9 cellular contexts compared by ENCODE assay signal in genomic region chr7:51647931-51648351, GRCh38.
DNase-seq lines count a peak whose midpoint lies in the region; ATAC-seq, FAIRE-seq and TF ChIP-seq lines count a peak whose summit lies in the region.
"Had no signal": no experiment of that assay in that cellular context is flagged by ENCODE, and none has a peak within 500 bp of the region (broad histone marks: within the 10 kb centered on the region; RNA-seq: fewer than 3 reads in every experiment).

No MANE protein-coding gene starts in this region.

- H4K20me1 ChIP-seq in neural cell (ENCODE audit: insufficient read depth), result no peaks in the 10 kb centered on the region

- peak; percentile 38 for TF ChIP-seq EP300 in neural cell (conservative IDR thresholded peaks at IDR 0.05; ENCODE audit: poor library complexity, severe bottlenecking)

- H3K9me2 ChIP-seq in neural cell (ENCODE audit: insufficient read depth, low read length), result no peaks in the 10 kb centered on the region

- TF ChIP-seq CTCF in D721Med (IDR thresholded peaks at IDR 0.05; ENCODE audit: insufficient read depth, missing control alignments), result no peak
- no peak for TF ChIP-seq CTCF in neural cell (IDR thresholded peaks at IDR 0.05; ENCODE audit: poor library complexity, severe bottlenecking)
- TF ChIP-seq CTCF in upper lobe of right lung (IDR thresholded peaks at IDR 0.05), result no peak

- no peak overlapping the region for H3K4me2 ChIP-seq in neural cell (ENCODE audit: low read length)

- H3K9ac ChIP-seq in neural cell (ENCODE audit: low read length), result peak overlapping the region; percentile 22

- no peak for TF ChIP-seq RAD21 in neural cell (conservative IDR thresholded peaks at IDR 0.05)

- no peaks in the 10 kb centered on the region for H3K36me3 ChIP-seq in neural cell (ENCODE audit: insufficient read depth, low read length)
- no peaks in the 10 kb centered on the region for H3K36me3 ChIP-seq in upper lobe of right lung

- H3K9me3 ChIP-seq in neural cell (ENCODE audit: low read length) (no peaks in the 10 kb centered on the region), upper lobe of right lung (no peaks in the 10 kb centered on the region)

- FAIRE-seq in D721Med (lab: Jason Lieb, UNC), result peak; percentile 98

- DNase-seq in D721Med (ENCODE audit: insufficient read length, low spot score) (peak; percentile 37), NCI-H345 treated with DMSO at 0.1 percent for 48 hours (lab: John Stamatoyannopoulos, UW; ENCODE audit: unreplicated experiment) (peak; percentile 33), upper lobe of right lung (no peak), NCI-H2196 treated with DMSO at 0.1 percent for 48 hours (lab: John Stamatoyannopoulos, UW; ENCODE audit: unreplicated experiment) (no peak), epidermal melanocyte (ENCODE audit: insufficient read length, low spot score) (no peak)
- DNase-seq in activated CD4-positive, alpha-beta T cell treated with anti-CD3 and anti-CD28 coated beads, Interleukin-2, amount 50 U/mL, for 48 hours, result no peak
- DNase-seq: activated naive CD4-positive, alpha-beta T cell had no signal

- H3K27me3 ChIP-seq in neural cell (ENCODE audit: insufficient read depth, low read depth, low read length) (no peaks in the 10 kb centered on the region), upper lobe of right lung (no peaks in the 10 kb centered on the region)

- no peak for ATAC-seq in upper lobe of right lung

- H3K27ac ChIP-seq in cingulate gyrus (ENCODE audit: low read depth, low read length) (peak overlapping the region; percentile 66), neural cell (ENCODE audit: low read length) (peak overlapping the region; percentile 58), upper lobe of right lung (no peak overlapping the region)

- intact Hi-C loops in upper lobe of right lung (cut with DNase I), result no loop called here

- H3K4me1 ChIP-seq in upper lobe of right lung, result no peaks in the 10 kb centered on the region

- no peaks in the 10 kb centered on the region for H3K79me2 ChIP-seq in neural cell (replicated peaks; ENCODE audit: insufficient read depth, low read length)

- H3F3A ChIP-seq in neural cell (ENCODE audit: insufficient read depth, low read length, poor library complexity, severe bottlenecking), result no peaks in the 10 kb centered on the region

- H2AFZ ChIP-seq in neural cell (ENCODE audit: low read depth, low read length), result peak overlapping the region; percentile 53

- H3K4me3 ChIP-seq in neural cell (ENCODE audit: low read length) (peak overlapping the region; percentile 8), upper lobe of right lung (no peak overlapping the region)

TF ChIP-seq in neural cell, 6 proteins besides CTCF, POLR2A, EP300 and RAD21:
- peak; percentile 38 for TF ChIP-seq POLR2AphosphoS5 (IDR thresholded peaks at IDR 0.05)
- TF ChIP-seq MXI1 (conservative IDR thresholded peaks at IDR 0.05; ENCODE audit: poor library complexity, severe bottlenecking), result no peak
- TF ChIP-seq EZH2 (IDR thresholded peaks at IDR 0.05; ENCODE audit: borderline replicate concordance, insufficient read depth, low read length, poor library complexity, severe bottlenecking), result no peak
- TF ChIP-seq SMC3 (conservative IDR thresholded peaks at IDR 0.05; ENCODE audit: poor library complexity), result no peak
- TF ChIP-seq, protein P1, sequence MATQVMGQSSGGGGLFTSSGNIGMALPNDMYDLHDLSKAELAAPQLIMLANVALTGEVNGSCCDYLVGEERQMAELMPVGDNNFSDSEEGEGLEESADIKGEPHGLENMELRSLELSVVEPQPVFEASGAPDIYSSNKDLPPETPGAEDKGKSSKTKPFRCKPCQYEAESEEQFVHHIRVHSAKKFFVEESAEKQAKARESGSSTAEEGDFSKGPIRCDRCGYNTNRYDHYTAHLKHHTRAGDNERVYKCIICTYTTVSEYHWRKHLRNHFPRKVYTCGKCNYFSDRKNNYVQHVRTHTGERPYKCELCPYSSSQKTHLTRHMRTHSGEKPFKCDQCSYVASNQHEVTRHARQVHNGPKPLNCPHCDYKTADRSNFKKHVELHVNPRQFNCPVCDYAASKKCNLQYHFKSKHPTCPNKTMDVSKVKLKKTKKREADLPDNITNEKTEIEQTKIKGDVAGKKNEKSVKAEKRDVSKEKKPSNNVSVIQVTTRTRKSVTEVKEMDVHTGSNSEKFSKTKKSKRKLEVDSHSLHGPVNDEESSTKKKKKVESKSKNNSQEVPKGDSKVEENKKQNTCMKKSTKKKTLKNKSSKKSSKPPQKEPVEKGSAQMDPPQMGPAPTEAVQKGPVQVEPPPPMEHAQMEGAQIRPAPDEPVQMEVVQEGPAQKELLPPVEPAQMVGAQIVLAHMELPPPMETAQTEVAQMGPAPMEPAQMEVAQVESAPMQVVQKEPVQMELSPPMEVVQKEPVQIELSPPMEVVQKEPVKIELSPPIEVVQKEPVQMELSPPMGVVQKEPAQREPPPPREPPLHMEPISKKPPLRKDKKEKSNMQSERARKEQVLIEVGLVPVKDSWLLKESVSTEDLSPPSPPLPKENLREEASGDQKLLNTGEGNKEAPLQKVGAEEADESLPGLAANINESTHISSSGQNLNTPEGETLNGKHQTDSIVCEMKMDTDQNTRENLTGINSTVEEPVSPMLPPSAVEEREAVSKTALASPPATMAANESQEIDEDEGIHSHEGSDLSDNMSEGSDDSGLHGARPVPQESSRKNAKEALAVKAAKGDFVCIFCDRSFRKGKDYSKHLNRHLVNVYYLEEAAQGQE (IDR thresholded peaks at IDR 0.05; ENCODE audit: borderline replicate concordance), result no peak

Comparison
In these comparisons a context has a peak if more than half of its experiments do, and no peak if none do; other contexts are left out.
1. DNase-seq: peak in D721Med (single experiment) and NCI-H345 treated with DMSO at 0.1 percent for 48 hours (single experiment); none in upper lobe of right lung (single experiment), NCI-H2196 treated with DMSO at 0.1 percent for 48 hours (single experiment), epidermal melanocyte (single experiment) and activated CD4-positive, alpha-beta T cell treated with anti-CD3 and anti-CD28 coated beads, Interleukin-2, amount 50 U/mL, for 48 hours (0 of 2).